ENCODE assay signal across 37 cellular contexts in genomic region chr10:86819567-86819966, GRCh38.
"Had no signal": no experiment of that assay in that cellular context is flagged by ENCODE, and none has a peak within 500 bp of the region (broad histone marks: within the 10 kb centered on the region; RNA-seq: fewer than 3 reads in every experiment).

No MANE protein-coding gene starts in this region.

- ATAC-seq: activated naive CD4-positive, alpha-beta T cell treated with anti-CD3 and anti-CD28 coated beads, Interleukin-2, amount 50 U/mL, for 72 hours; activated T-cell treated with anti-CD3 and anti-CD28 coated beads, Interleukin-2, amount 50 U/mL, for 4 hours; Right ventricle myocardium inferior; SK-N-SH treated with all-trans-retinoic acid at 6 μM for 48 hours had no signal

- H3K27me3 Mint-ChIP-seq: activated B cell treated with CpG ODN at 0.5 μM for 24 hours; activated CD4-positive, alpha-beta memory T cell treated with anti-CD3 and anti-CD28 coated beads for 36 hours; central memory CD8-positive, alpha-beta T cell had no signal

- H3K36me3 ChIP-seq: adrenal gland, cardiac muscle cell had no signal

- H3K9ac ChIP-seq: KMS-11 had no signal

- H3K4me3 Mint-ChIP-seq: activated B cell treated with CpG ODN at 0.5 μM for 24 hours; activated CD4-positive, alpha-beta memory T cell treated with anti-CD3 and anti-CD28 coated beads for 36 hours; activated naive CD4-positive, alpha-beta T cell treated with anti-CD3 and anti-CD28 coated beads for 36 hours; activated T-cell treated with anti-CD3 and anti-CD28 coated beads, Interleukin-2, amount 50 U/mL, for 4 hours; activated T-helper 1 cell treated with anti-CD3 and anti-CD28 coated beads, Interleukin-12 subunit alpha, Interleukin-12 subunit beta, Interleukin-2, Interleukin-4 antibody, amounts not matched to agents 30 ng/mL and 10 ng/mL and 1 ng/mL, durations not matched to agents 14 hours and 24 hours and 36 hours; central memory CD8-positive, alpha-beta T cell had no signal

- H3K4me1 Mint-ChIP-seq: activated B cell treated with CpG ODN at 0.5 μM for 24 hours had no signal

- H3K9me3 Mint-ChIP-seq: activated B cell treated with CpG ODN at 0.5 μM for 24 hours; activated CD4-positive, alpha-beta memory T cell treated with anti-CD3 and anti-CD28 coated beads for 36 hours; activated naive CD4-positive, alpha-beta T cell treated with anti-CD3 and anti-CD28 coated beads for 36 hours; activated naive CD4-positive, alpha-beta T cell treated with anti-CD3 and anti-CD28 coated beads, Interleukin-2, amount 50 U/mL, for 72 hours; activated T-cell treated with anti-CD3 and anti-CD28 coated beads, Interleukin-2, amount 50 U/mL, for 4 hours; activated T-helper 1 cell treated with anti-CD3 and anti-CD28 coated beads, Interleukin-12 subunit alpha, Interleukin-12 subunit beta, Interleukin-2, Interleukin-4 antibody, amounts not matched to agents 30 ng/mL and 10 ng/mL and 1 ng/mL, durations not matched to agents 14 hours and 24 hours and 36 hours; central memory CD8-positive, alpha-beta T cell had no signal

- H3K4me2 ChIP-seq: KMS-11, PC-9 had no signal

- H3K9me3 ChIP-seq: adrenal gland had no signal

- H3K27ac ChIP-seq: adrenal gland, cardiac muscle cell, KMS-11, PC-9, RWPE1 had no signal

- DNase-seq: activated B cell treated with CpG ODN at 0.5 μM for 24 hours; activated CD4-positive, alpha-beta memory T cell treated with anti-CD3 and anti-CD28 coated beads for 36 hours; activated CD4-positive, alpha-beta T cell treated with anti-CD3 and anti-CD28 coated beads for 4 hours; activated CD4-positive, alpha-beta T cell treated with anti-CD3 and anti-CD28 coated beads, Interleukin-2, amount 50 U/mL, for 1 hour; activated CD4-positive, CD25-positive, alpha-beta regulatory T cell treated with anti-CD3 and anti-CD28 coated beads, Interleukin-2, amount 50 U/mL, for 72 hours; activated CD8-positive, alpha-beta memory T cell treated with anti-CD3 and anti-CD28 coated beads, Interleukin-2, amount 50 U/mL, for 4 hours; activated gamma-delta T cell treated with Interleukin-2 at 50 U/mL for 16 hours; activated naive CD4-positive, alpha-beta T cell treated with anti-CD3 and anti-CD28 coated beads for 36 hours; activated T-cell treated with anti-CD3 and anti-CD28 coated beads for 4 hours; activated T-cell treated with anti-CD3 and anti-CD28 coated beads, Interleukin-2, amount 50 U/mL, for 4 hours; adrenal gland; anterior cingulate cortex; MM.1S; MV-4-11; NCI-H1092 treated with DMSO at 0.1 percent for 48 hours; NCI-H1417; NCI-H146; NCI-H187; NCI-H2029 treated with DMSO at 0.1 percent for 48 hours; NCI-H2107; NCI-H2171; NCI-H510A; NCI-H526; NCI-H748 treated with DMSO at 0.1 percent for 48 hours; PC-9; SIG-M5; SW 1271; T-helper 1 cell; T-helper 2 cell had no signal

- H3K27me3 ChIP-seq: adrenal gland, cardiac muscle cell had no signal

- H3K27ac Mint-ChIP-seq: activated B cell treated with CpG ODN at 0.5 μM for 24 hours; activated CD4-positive, alpha-beta memory T cell treated with anti-CD3 and anti-CD28 coated beads for 36 hours; activated naive CD4-positive, alpha-beta T cell treated with anti-CD3 and anti-CD28 coated beads for 36 hours; activated naive CD4-positive, alpha-beta T cell treated with anti-CD3 and anti-CD28 coated beads, Interleukin-2, amount 50 U/mL, for 72 hours; activated T-helper 1 cell treated with anti-CD3 and anti-CD28 coated beads, Interleukin-12 subunit alpha, Interleukin-12 subunit beta, Interleukin-2, Interleukin-4 antibody, amounts not matched to agents 30 ng/mL and 10 ng/mL and 1 ng/mL, durations not matched to agents 14 hours and 24 hours and 36 hours had no signal

- H3K36me3 Mint-ChIP-seq: activated CD4-positive, alpha-beta memory T cell treated with anti-CD3 and anti-CD28 coated beads for 36 hours; activated naive CD4-positive, alpha-beta T cell treated with anti-CD3 and anti-CD28 coated beads, Interleukin-2, amount 50 U/mL, for 72 hours had no signal

- H2AFZ ChIP-seq: PC-9 had no signal

- H3K4me3 ChIP-seq: adrenal gland, cardiac muscle cell, PC-9 had no signal
